Comparison of ENCODE assay signal across 8 cellular contexts in genomic region chr2:70785137-70785911, GRCh38. TPM values are rescaled to one million over a fixed set of nuclear protein-coding genes. Genes with fewer than 3 reads are reported as not detected.
DNase-seq lines count a peak whose midpoint lies in the region; ATAC-seq and TF ChIP-seq lines count a peak whose summit lies in the region.
"Had no signal": no experiment of that assay in that cellular context is flagged by ENCODE, and none has a peak within 500 bp of the region (broad histone marks: within the 10 kb centered on the region; RNA-seq: fewer than 3 reads in every experiment).

No MANE protein-coding gene starts in this region.

- H3K4me1 ChIP-seq in Karpas-422 (ENCODE audit: low read length) = no peaks in the 10 kb centered on the region
- H3K4me1 ChIP-seq in SK-N-SH (ENCODE audit: control insufficient read depth in 1 of 2, insufficient read depth in 2 of 2, low read depth in 1 of 2, low read length in 1 of 2) = peaks cover 0 to 8% of the 10 kb centered on the region in 2 experiments; a peak in 1 of 4 replicates
- H3K4me1 ChIP-seq in neuronal stem cell (ENCODE audit: control insufficient read depth in 2 of 2, insufficient read depth in 1 of 2, low read depth in 1 of 2, low read length in 2 of 2) = peaks cover 0 to 4% of the 10 kb centered on the region in 2 donors

- WGBS in SK-N-SH (ENCODE audit: low lambda C conversion rate) = 15% methylated on average over 7 of the region's 7 CpGs
- no CpG with 5 or more reads among the region's 7 CpGs for WGBS in neuronal stem cell (ENCODE audit: extremely low coverage in 2 of 2, insufficient read length in 2 of 2, insufficient replicate concordance in 1 of 2), 2 donors

- DNase-seq in GM03348 (ENCODE audit: low spot score) = peak; percentile 57
- DNase-seq in Karpas-422 = peak; percentile 78
- peak; percentile 58 for DNase-seq in SK-N-SH
- DNase-seq in choroid plexus epithelial cell (ENCODE audit: low read depth) = peak; percentile 23
- DNase-seq in neuronal stem cell (ENCODE audit: low spot score) = peak; percentile 6
- DNase-seq in GM19240 (ENCODE audit: insufficient read length, low spot score) = no peak
- no peak for DNase-seq in sciatic nerve (ENCODE audit: low spot score)

- TF ChIP-seq CTCF in SK-N-SH (IDR thresholded peaks at IDR 0.05) (peak; percentile 51), choroid plexus epithelial cell (conservative IDR thresholded peaks at IDR 0.05; ENCODE audit: low read depth, low read length) (peak; percentile 54)

- intact Hi-C loops in sciatic nerve (cut with DNase I) = no loop called here

- H4K20me1 ChIP-seq in Karpas-422 (ENCODE audit: insufficient read depth, low read depth, low read length) = no peaks in the 10 kb centered on the region
- no peaks in the 10 kb centered on the region for H4K20me1 ChIP-seq in SK-N-SH (ENCODE audit: insufficient read depth)

- no peak overlapping the region for H2BK5ac ChIP-seq in neuronal stem cell (ENCODE audit: low read length)

- no peak overlapping the region for H2BK15ac ChIP-seq in neuronal stem cell (ENCODE audit: low read length)

- H2AFZ ChIP-seq in Karpas-422 (ENCODE audit: low read length) = no peak overlapping the region
- H2AFZ ChIP-seq in SK-N-SH (ENCODE audit: low read depth) = no peak overlapping the region
- no peak overlapping the region for H2AFZ ChIP-seq in neuronal stem cell (ENCODE audit: low read length)

- H2AK5ac ChIP-seq in neuronal stem cell (ENCODE audit: low read depth, low read length) = no peak overlapping the region

- H4K91ac ChIP-seq in neuronal stem cell (ENCODE audit: low read depth, low read length, poor library complexity) = no peak overlapping the region

- no peak for TF ChIP-seq EP300 in SK-N-SH (IDR thresholded peaks at IDR 0.05; ENCODE audit: borderline replicate concordance in 1 of 2, low read depth in 1 of 2, low read length in 1 of 2)

- no peaks in the 10 kb centered on the region for H3K27me3 ChIP-seq in Karpas-422 (ENCODE audit: low read length)
- peaks cover 17% of the 10 kb centered on the region for H3K27me3 ChIP-seq in SK-N-SH (ENCODE audit: insufficient read depth)
- H3K27me3 ChIP-seq in neuronal stem cell (ENCODE audit: control insufficient read depth in 3 of 3, insufficient read depth in 3 of 3, low read depth in 1 of 3, low read length in 3 of 3) = peaks cover 6 to 48% (median 21%) of the 10 kb centered on the region in 3 experiments

- no peak overlapping the region for H3K23ac ChIP-seq in neuronal stem cell (ENCODE audit: low read depth, low read length, poor library complexity)

- no peak overlapping the region for H3K14ac ChIP-seq in neuronal stem cell (ENCODE audit: low read length)

- H3K4ac ChIP-seq in neuronal stem cell (ENCODE audit: low read length) = no peak overlapping the region

- H3K9me3 ChIP-seq in Karpas-422 (ENCODE audit: low read length) (no peaks in the 10 kb centered on the region), SK-N-SH (no peaks in the 10 kb centered on the region), neuronal stem cell (replicated peaks in 1 of 2; ENCODE audit: control insufficient read depth in 2 of 2, insufficient read depth in 1 of 2, low read depth in 1 of 2, low read length in 2 of 2) (no peaks in the 10 kb centered on the region)

- no peak overlapping the region for H4K8ac ChIP-seq in neuronal stem cell (ENCODE audit: low read depth, low read length)

- H3K9ac ChIP-seq in Karpas-422 (ENCODE audit: low read length) (no peak overlapping the region), SK-N-SH (no peak overlapping the region), neuronal stem cell (ENCODE audit: low read depth, low read length, poor library complexity) (no peak overlapping the region)

- no peak overlapping the region for H3K4me2 ChIP-seq in Karpas-422 (ENCODE audit: low read depth, low read length, poor library complexity, severe bottlenecking)
- H3K4me2 ChIP-seq in SK-N-SH = no peak overlapping the region
- H3K4me2 ChIP-seq in neuronal stem cell (ENCODE audit: insufficient read depth, low read length, poor library complexity, severe bottlenecking) = no peak overlapping the region

- H3K4me3 ChIP-seq in Karpas-422 (ENCODE audit: low read length) = no peak overlapping the region
- H3K4me3 ChIP-seq in SK-N-SH (ENCODE audit: low read depth in 2 of 2, low read length in 1 of 2) = peak overlapping the region in 1 of 2 experiments; percentile 17; a peak in 1 of 4 replicates
- H3K4me3 ChIP-seq in choroid plexus epithelial cell (ENCODE audit: low read depth, low read length) = no peak overlapping the region
- H3K4me3 ChIP-seq in neuronal stem cell (ENCODE audit: low read length in 2 of 2) = no peak overlapping the region

- CTCF ChIA-PET in SK-N-SH (lab: Yijun Ruan, JAX) = interaction anchor here (0.6 to 3.2 kb wide), 46 partner anchors 8 to 482 kb away, joined by 3 to 49 read pairs (median 4); partner anchors contain the start of genes ADD2 and FAM136A

- peak; percentile 82 for TF ChIP-seq RAD21 in SK-N-SH (IDR thresholded peaks at IDR 0.05; ENCODE audit: low read length)

- no peak overlapping the region for H2BK12ac ChIP-seq in neuronal stem cell (ENCODE audit: low read length)

- no peak overlapping the region for H3K27ac ChIP-seq in Karpas-422 (ENCODE audit: low read length)
- H3K27ac ChIP-seq in SK-N-SH (ENCODE audit: low read depth in 2 of 2, low read length in 1 of 2) = no peak overlapping the region
- H3K27ac ChIP-seq in neuronal stem cell (replicated peaks; ENCODE audit: low read length) = no peak overlapping the region

- H3K79me1 ChIP-seq in neuronal stem cell (ENCODE audit: low read depth, low read length) = no peaks in the 10 kb centered on the region

- no peak overlapping the region for H2BK120ac ChIP-seq in neuronal stem cell (ENCODE audit: low read depth, low read length)

- H3K36me3 ChIP-seq in Karpas-422 (ENCODE audit: insufficient read depth, low read length) = no peaks in the 10 kb centered on the region
- H3K36me3 ChIP-seq in SK-N-SH (replicated peaks in 1 of 2; ENCODE audit: control insufficient read depth in 1 of 2, insufficient read depth in 2 of 2, low read length in 1 of 2) = no peaks in the 10 kb centered on the region
- H3K36me3 ChIP-seq in neuronal stem cell (replicated peaks in 1 of 2; ENCODE audit: control insufficient read depth in 2 of 2, insufficient read depth in 2 of 2, low read length in 2 of 2) = no peaks in the 10 kb centered on the region

- POLR2A ChIA-PET in SK-N-SH (lab: Yijun Ruan, JAX) = no interaction called here

- H3K18ac ChIP-seq in neuronal stem cell (ENCODE audit: low read length) = no peak overlapping the region

- H3K79me2 ChIP-seq in Karpas-422 (ENCODE audit: low read length) (no peaks in the 10 kb centered on the region), SK-N-SH (ENCODE audit: insufficient read depth) (no peaks in the 10 kb centered on the region)

- H3K9me2 ChIP-seq in Karpas-422 (replicated peaks; ENCODE audit: insufficient read depth, low read length) (no peaks in the 10 kb centered on the region), SK-N-SH (no peaks in the 10 kb centered on the region)

- no peaks in the 10 kb centered on the region for H3F3A ChIP-seq in SK-N-SH (replicated peaks; ENCODE audit: insufficient read depth)

- ATAC-seq in sciatic nerve = no peak
- ATAC-seq: right cardiac atrium had no signal

TF ChIP-seq in SK-N-SH, 30 proteins besides CTCF, POLR2A, EP300 and RAD21:
- no peak for TF ChIP-seq JUND (IDR thresholded peaks at IDR 0.05)
- no peak for TF ChIP-seq NFIC (IDR thresholded peaks at IDR 0.05; ENCODE audit: borderline replicate concordance)
- peak; percentile 75; the same call in 1 of the 2 replicates for TF ChIP-seq SMC3 (IDR thresholded peaks at IDR 0.05; ENCODE audit: low read depth, low read length)
TF ChIP-seq in SK-N-SH: peak in this region for 1.

RNA-seq across cellular contexts. Expression of gene FIGLA, which starts 5.1 kb away (rescaled TPM):
- not detected in 2 replicates for total RNA-seq in Karpas-422 (2014; rRNA removed; shearing (Covaris generic); ENCODE audit: low replicate concordance)
- polyA plus RNA-seq in SK-N-SH (2012; rRNA removed) = not detected in 2 replicates
- not detected in 2 replicates for polyA plus RNA-seq in SK-N-SH (2012; cell fraction: cytosol; rRNA removed)
- not detected in 2 replicates for polyA plus RNA-seq in SK-N-SH (2012; cell fraction: nucleus; rRNA removed)
- not detected for polyA plus RNA-seq in neuronal stem cell (2013, experiment 1 of 2)
- not detected for polyA plus RNA-seq in neuronal stem cell (2013, experiment 2 of 2)
- 0.89 TPM for total RNA-seq in sciatic nerve
- total RNA-seq: right cardiac atrium had no signal
- polyA plus RNA-seq: right cardiac atrium had no signal

RNA-seq across cellular contexts. Expression of gene ADD2, which starts 17.3 kb away (rescaled TPM):
- total RNA-seq in Karpas-422 (2014; rRNA removed; shearing (Covaris generic); ENCODE audit: low replicate concordance) = not detected in 2 replicates
- polyA plus RNA-seq in SK-N-SH (2012; rRNA removed) = 0.30 and 0.50 TPM in 2 replicates
- 0.31 and 0.79 TPM in 2 replicates for polyA plus RNA-seq in SK-N-SH (2012; cell fraction: cytosol; rRNA removed)
- 0.43 and 0.66 TPM in 2 replicates for polyA plus RNA-seq in SK-N-SH (2012; cell fraction: nucleus; rRNA removed)
- polyA plus RNA-seq in neuronal stem cell (2013, experiment 1 of 2) = 49.1 TPM
- polyA plus RNA-seq in neuronal stem cell (2013, experiment 2 of 2) = 52.0 TPM
- 3.2 TPM for total RNA-seq in sciatic nerve

RNA-seq across cellular contexts. Expression of gene CLEC4F, which starts 35.1 kb away (rescaled TPM):
- total RNA-seq in Karpas-422 (2014; rRNA removed; shearing (Covaris generic); ENCODE audit: low replicate concordance) = not detected in 2 replicates
- polyA plus RNA-seq in SK-N-SH (2012; rRNA removed) = 0.12 and 0.21 TPM in 2 replicates
- polyA plus RNA-seq in SK-N-SH (2012; cell fraction: cytosol; rRNA removed) = 0.04 and 0.08 TPM in 2 replicates
- 1.4 and 1.9 TPM in 2 replicates for polyA plus RNA-seq in SK-N-SH (2012; cell fraction: nucleus; rRNA removed)
- polyA plus RNA-seq in neuronal stem cell (2013, experiment 1 of 2) = 0.08 TPM
- 0.01 TPM for polyA plus RNA-seq in neuronal stem cell (2013, experiment 2 of 2)
- total RNA-seq in sciatic nerve = 1.7 TPM

RNA-seq across cellular contexts. Expression of gene CD207, which starts 50.3 kb away (rescaled TPM):
- total RNA-seq in Karpas-422 (2014; rRNA removed; shearing (Covaris generic); ENCODE audit: low replicate concordance) = not detected in 2 replicates
- polyA plus RNA-seq in SK-N-SH (2012; rRNA removed) = 0.33 and 0.62 TPM in 2 replicates
- 0.35 and 0.36 TPM in 2 replicates for polyA plus RNA-seq in SK-N-SH (2012; cell fraction: cytosol; rRNA removed)
- 0.43 and 0.75 TPM in 2 replicates for polyA plus RNA-seq in SK-N-SH (2012; cell fraction: nucleus; rRNA removed)
- not detected for polyA plus RNA-seq in neuronal stem cell (2013, experiment 1 of 2)
- 0.03 TPM for polyA plus RNA-seq in neuronal stem cell (2013, experiment 2 of 2)
- total RNA-seq in sciatic nerve = 1.4 TPM

Comparison
In these comparisons a context has a peak if more than half of its experiments do, and no peak if none do; other contexts are left out.
1. DNase-seq: peak in GM03348 (single experiment), Karpas-422 (single experiment), SK-N-SH (single experiment), choroid plexus epithelial cell (single experiment) and neuronal stem cell (single experiment); none in GM19240 (single experiment) and sciatic nerve (single experiment).